ENCODE assay signal across 5 cellular contexts in genomic region chr6:145099713-145100112, GRCh38.
"Had no signal": no experiment of that assay in that cellular context is flagged by ENCODE, and none has a peak within 500 bp of the region (broad histone marks: within the 10 kb centered on the region; RNA-seq: fewer than 3 reads in every experiment).

No MANE protein-coding gene starts in this region.

- H3K4me1 ChIP-seq: HAP-1 had no signal

- DNase-seq: HFFc6, IMR-90 had no signal

- H3K4me3 ChIP-seq: GM23338, HAP-1 had no signal

- H3K4me3 Mint-ChIP-seq: GM23338, HFFc6 had no signal

- ATAC-seq: GM23338, HCT116 had no signal

- H3K27ac Mint-ChIP-seq: GM23338, HFFc6 had no signal
